ENCODE assay signal across 9 cellular contexts in genomic region chr2:24164416-24164973, GRCh38. TPM values are rescaled to one million over a fixed set of nuclear protein-coding genes. Genes with fewer than 3 reads are reported as not detected.
DNase-seq lines count a peak whose midpoint lies in the region; ATAC-seq, FAIRE-seq and TF ChIP-seq lines count a peak whose summit lies in the region.
"Had no signal": no experiment of that assay in that cellular context is flagged by ENCODE, and none has a peak within 500 bp of the region (broad histone marks: within the 10 kb centered on the region; RNA-seq: fewer than 3 reads in every experiment).

No MANE protein-coding gene starts in this region.

- 88% methylated on average over 4 of the region's 8 CpGs for WGBS in right lobe of liver (ENCODE audit: insufficient coverage, low coverage, low lambda C conversion rate, missing lambda C conversion rate)
- WGBS in tibial nerve, 2 donors: 48 to 63% methylated on average over 8 of the region's 8 CpGs

- peaks cover 8% of the 10 kb centered on the region for H3K36me3 Mint-ChIP-seq in astrocyte (ENCODE audit: low read depth, unreplicated experiment)

- H3K36me3 ChIP-seq in astrocyte (ENCODE audit: insufficient read depth, low read length) (no peaks in the 10 kb centered on the region), right lobe of liver (no peaks in the 10 kb centered on the region), tibial nerve (peaks cover 0 to 45% (median 0%) of the 10 kb centered on the region in 3 donors)

- H3K9me3 ChIP-seq in astrocyte (ENCODE audit: insufficient read depth, low read depth, low read length): no peaks in the 10 kb centered on the region
- no peaks in the 10 kb centered on the region for H3K9me3 ChIP-seq in right lobe of liver
- no peaks in the 10 kb centered on the region for H3K9me3 ChIP-seq in tibial nerve

- no peak overlapping the region for H3K27ac Mint-ChIP-seq in astrocyte (ENCODE audit: unreplicated experiment)

- H3K4me1 ChIP-seq in astrocyte (ENCODE audit: insufficient read depth, low read length) (no peaks in the 10 kb centered on the region), right lobe of liver (no peaks in the 10 kb centered on the region), tibial nerve (no peaks in the 10 kb centered on the region)

- H3K9ac ChIP-seq in astrocyte (ENCODE audit: low read length): no peak overlapping the region

- ATAC-seq in Right ventricle myocardium superior (ENCODE audit: poor library complexity) (peak; percentile 71), Right ventricle myocardium inferior (no peak), HG02981 (IDR thresholded peaks at IDR 0.05; ENCODE audit: unreplicated experiment) (peak; percentile 48), right lobe of liver (peak; percentile 52 to 80 (median 72))

- H3K4me3 Mint-ChIP-seq in astrocyte (ENCODE audit: unreplicated experiment): no peak overlapping the region

- no peak overlapping the region for H3K27ac ChIP-seq in astrocyte (ENCODE audit: low read depth, low read length)
- H3K27ac ChIP-seq in right lobe of liver: no peak overlapping the region
- no peak overlapping the region for H3K27ac ChIP-seq in tibial nerve
- H3K27ac ChIP-seq: epithelial cell of prostate had no signal

- intact Hi-C loops in Right ventricle myocardium superior (cut with DNase I) (no loop called here), Right ventricle myocardium inferior (cut with DNase I) (no loop called here), right lobe of liver (cut with DNase I) (no loop called here)

- H3K4me3 ChIP-seq in astrocyte (ENCODE audit: insufficient read depth, low read depth, low read length): no peak overlapping the region
- no peak overlapping the region for H3K4me3 ChIP-seq in right lobe of liver
- H3K4me3 ChIP-seq in tibial nerve: no peak overlapping the region

- DNase-seq in Right ventricle myocardium superior: peak; percentile 54
- no peak for DNase-seq in Right ventricle myocardium inferior (ENCODE audit: missing footprints)
- DNase-seq in SHP77 treated with DMSO at 0.1 percent for 48 hours (lab: John Stamatoyannopoulos, UW): peak; percentile 9
- DNase-seq in astrocyte (ENCODE audit: low read depth): no peak
- peak in 1 of 3 donors; percentile 41 for DNase-seq in right lobe of liver
- no peak for DNase-seq in tibial nerve (ENCODE audit: low spot score in 2 of 2)
- no peak for DNase-seq in amniotic stem cell (lab: John Stamatoyannopoulos, UW)

- TF ChIP-seq CTCF in astrocyte (IDR thresholded peaks at IDR 0.05; ENCODE audit: insufficient read depth, low read depth, low read length): peak; percentile 25
- TF ChIP-seq CTCF in right lobe of liver (IDR thresholded peaks at IDR 0.05): peak; percentile 41 to 58 (median 45)
- TF ChIP-seq CTCF in tibial nerve (IDR thresholded peaks at IDR 0.05): peak; percentile 31 to 77 (median 34)

- H3K27me3 ChIP-seq in astrocyte (ENCODE audit: insufficient read depth, low read length) (no peaks in the 10 kb centered on the region), right lobe of liver (no peaks in the 10 kb centered on the region), tibial nerve (no peaks in the 10 kb centered on the region)

- no peak for TF ChIP-seq EP300 in tibial nerve (IDR thresholded peaks at IDR 0.05)

- H3K79me2 ChIP-seq in astrocyte (ENCODE audit: insufficient read depth, low read length): no peaks in the 10 kb centered on the region

- no peaks in the 10 kb centered on the region for H4K20me1 ChIP-seq in astrocyte (ENCODE audit: insufficient read depth, low read length)

- peaks cover 12% of the 10 kb centered on the region for H3K4me1 Mint-ChIP-seq in astrocyte (ENCODE audit: low read depth, unreplicated experiment)

- FAIRE-seq in astrocyte (lab: Jason Lieb, UNC): no peak

- H3K9me3 Mint-ChIP-seq in astrocyte (ENCODE audit: unreplicated experiment): peaks cover 10% of the 10 kb centered on the region

- H2AFZ ChIP-seq in astrocyte (ENCODE audit: low read depth, low read length): no peak overlapping the region

- H3K27me3 Mint-ChIP-seq in astrocyte (ENCODE audit: low read depth, unreplicated experiment): peaks cover 8% of the 10 kb centered on the region

- no peak overlapping the region for H3K4me2 ChIP-seq in astrocyte (ENCODE audit: low read length)

- no peak for TF ChIP-seq POLR2A in right lobe of liver (IDR thresholded peaks at IDR 0.05)
- TF ChIP-seq POLR2A in tibial nerve (IDR thresholded peaks at IDR 0.05): no peak

RNA-seq across cellular contexts. Expression of gene FAM228A, which starts 10.4 kb away (rescaled TPM):
- total RNA-seq in Right ventricle myocardium superior (0.16 TPM), Right ventricle myocardium inferior (0.22 TPM), astrocyte (not detected in 2 replicates), right lobe of liver (under 1 TPM in 3 of 6 experiments, not detected in 3; 0.12 to 0.22 (median 0.18) TPM), tibial nerve (1 to 10 TPM in 3 of 4 donors, under 1 TPM in 1; 0.90 to 5.0 (median 3.3) TPM)

RNA-seq across cellular contexts. Expression of gene FAM228B, which starts 41.2 kb away (rescaled TPM):
- total RNA-seq in Right ventricle myocardium superior: 23.7 TPM
- total RNA-seq in Right ventricle myocardium inferior: 21.8 TPM
- total RNA-seq in astrocyte: 9.7 and 10.4 TPM in 2 replicates
- 1 to 10 TPM; 2.8 to 4.6 (median 3.7) TPM for total RNA-seq in right lobe of liver
- total RNA-seq in tibial nerve: 10 to 100 TPM; 37.7 to 68.6 (median 46.6) TPM

RNA-seq across cellular contexts. Expression of gene PFN4, which starts 41.4 kb away (rescaled TPM):
- 0.46 TPM for total RNA-seq in Right ventricle myocardium superior
- total RNA-seq in Right ventricle myocardium inferior: 0.32 TPM
- 0.48 and 0.64 TPM in 2 replicates for total RNA-seq in astrocyte
- total RNA-seq in right lobe of liver: under 1 TPM in 4 of 6 experiments, not detected in 2; 0.22 to 0.66 (median 0.30) TPM
- total RNA-seq in tibial nerve: 1 to 10 TPM in 2 of 4 donors, under 1 TPM in 1, not detected in 1; 0.39 to 5.7 (median 1.7) TPM

Comparison
In these comparisons a context has a peak if more than half of its experiments do, and no peak if none do; other contexts are left out.
1. DNase-seq: peak in Right ventricle myocardium superior (single experiment) and SHP77 treated with DMSO at 0.1 percent for 48 hours (single experiment); none in Right ventricle myocardium inferior (single experiment), astrocyte (single experiment), tibial nerve (0 of 2) and amniotic stem cell (single experiment).
2. Peak in every context shown above with its lines, with median percentiles within 50 percentile points of each other: CTCF ChIP-seq.